ENCODE assay signal across 9 cellular contexts in the genomic region with DNA sequence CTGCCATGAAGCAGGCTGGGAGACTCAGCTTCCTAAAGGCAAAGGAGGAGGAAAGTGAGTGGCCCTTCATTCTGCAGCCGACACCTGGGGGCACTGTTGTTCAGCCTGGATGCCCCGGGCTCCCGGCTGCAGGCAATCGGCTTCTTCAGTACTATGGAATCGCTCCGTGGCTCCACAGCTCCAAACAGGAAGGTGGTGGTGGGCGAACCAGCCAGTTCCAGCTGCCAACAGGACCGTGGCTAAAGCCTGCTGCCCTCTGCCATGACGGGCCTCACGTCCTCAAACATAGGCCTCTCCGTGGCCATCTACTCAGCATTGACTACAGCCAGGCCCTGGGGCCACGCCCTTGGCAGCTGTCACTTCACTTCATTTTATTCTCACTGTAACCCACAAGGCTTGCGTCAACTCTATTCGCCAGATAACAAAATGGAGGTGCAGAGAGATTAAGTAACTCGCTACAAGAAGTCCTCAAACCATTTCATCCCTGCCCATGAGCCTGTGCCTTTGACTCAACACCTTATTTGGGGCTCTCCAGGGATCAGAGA. TPM values are rescaled to one million over a fixed set of nuclear protein-coding genes. Genes with fewer than 3 reads are reported as not detected.
DNase-seq lines count a peak whose midpoint lies in the region; ATAC-seq and TF ChIP-seq lines count a peak whose summit lies in the region.
"Had no signal": no experiment of that assay in that cellular context is flagged by ENCODE, and none has a peak within 500 bp of the region (broad histone marks: within the 10 kb centered on the region; RNA-seq: fewer than 3 reads in every experiment).

No MANE protein-coding gene starts in this region.

- no peak overlapping the region for H3K4me3 Mint-ChIP-seq in activated CD4-positive, alpha-beta T cell treated with anti-CD3 and anti-CD28 coated beads, Interleukin-2, amount 10 ng/mL, durations not matched to agents 7 days and 5 days
- H3K4me3 Mint-ChIP-seq in effector memory CD8-positive, alpha-beta T cell = peak overlapping the region; percentile 47 to 63
- H3K4me3 Mint-ChIP-seq in naive B cell = peak overlapping the region; percentile 73 to 90 (median 83)
- H3K4me3 Mint-ChIP-seq: mesothelial cell of epicardium had no signal

- peaks cover 17% of the 10 kb centered on the region for H3K27me3 Mint-ChIP-seq in activated CD4-positive, alpha-beta T cell treated with anti-CD3 and anti-CD28 coated beads, Interleukin-2, amount 10 ng/mL, durations not matched to agents 7 days and 5 days
- H3K27me3 Mint-ChIP-seq in effector memory CD8-positive, alpha-beta T cell = peaks cover 43 to 62% of the 10 kb centered on the region in 2 donors
- no peaks in the 10 kb centered on the region for H3K27me3 Mint-ChIP-seq in naive B cell

- peaks cover 0 to 84% (median 15%) of the 10 kb centered on the region in 3 donors for H3K27me3 ChIP-seq in stomach

- H3K27ac Mint-ChIP-seq in activated CD4-positive, alpha-beta T cell treated with anti-CD3 and anti-CD28 coated beads, Interleukin-2, amount 10 ng/mL, durations not matched to agents 7 days and 5 days = no peak overlapping the region
- no peak overlapping the region for H3K27ac Mint-ChIP-seq in effector memory CD8-positive, alpha-beta T cell
- H3K27ac Mint-ChIP-seq in naive B cell = peak overlapping the region; percentile 97 to 100 (median 98)
- H3K27ac Mint-ChIP-seq: mesothelial cell of epicardium had no signal

- WGBS in stomach, 5 donors = 8 to 20% (median 13%) methylated on average over 15 of the region's 15 CpGs
- 39 to 41% methylated on average over 13 to 15 of the region's 15 CpGs for WGBS in lower leg skin, 2 donors

- H3K4me1 ChIP-seq in stomach = no peaks in the 10 kb centered on the region

- no peak overlapping the region for H3K27ac ChIP-seq in stomach

- DNase-seq in GM03348 (ENCODE audit: low spot score) (peak; percentile 86), NCI-H526 treated with DMSO at 0.1 percent for 48 hours (lab: John Stamatoyannopoulos, UW) (peak; percentile 28), naive B cell (peak; percentile 73), stomach (peak; percentile 70), lower leg skin (ENCODE audit: low spot score in 2 of 2) (no peak)
- DNase-seq in activated CD4-positive, alpha-beta T cell treated with anti-CD3 and anti-CD28 coated beads, Interleukin-2, amount 10 ng/mL, durations not matched to agents 7 days and 5 days = peak; percentile 58
- peak; percentile 41 to 49 (median 45) for DNase-seq in effector memory CD8-positive, alpha-beta T cell

- H3K4me3 ChIP-seq in stomach = peak overlapping the region in 3 of 4 donors; percentile 11 to 39 (median 21)
- no peak overlapping the region for H3K4me3 ChIP-seq in lower leg skin (ENCODE audit: low read depth, poor library complexity, severe bottlenecking)

- no peaks in the 10 kb centered on the region for H3K36me3 ChIP-seq in stomach

- peaks cover 2% of the 10 kb centered on the region for H3K36me3 Mint-ChIP-seq in activated CD4-positive, alpha-beta T cell treated with anti-CD3 and anti-CD28 coated beads, Interleukin-2, amount 10 ng/mL, durations not matched to agents 7 days and 5 days (ENCODE audit: low read depth)
- peaks cover 3% of the 10 kb centered on the region for H3K36me3 Mint-ChIP-seq in effector memory CD8-positive, alpha-beta T cell (ENCODE audit: insufficient read depth)
- peaks cover 39 to 46% of the 10 kb centered on the region in 2 donors for H3K36me3 Mint-ChIP-seq in naive B cell
- H3K36me3 Mint-ChIP-seq: mesothelial cell of epicardium had no signal

- peak in 5 of 7 experiments; percentile 17 to 57 (median 47) for TF ChIP-seq CTCF in stomach (IDR thresholded peaks at IDR 0.05)
- TF ChIP-seq CTCF in lower leg skin (IDR thresholded peaks at IDR 0.05) = no peak

- TF ChIP-seq EP300 in stomach (IDR thresholded peaks at IDR 0.05) = no peak

- H3K9me3 Mint-ChIP-seq in activated CD4-positive, alpha-beta T cell treated with anti-CD3 and anti-CD28 coated beads, Interleukin-2, amount 10 ng/mL, durations not matched to agents 7 days and 5 days = peaks cover 8% of the 10 kb centered on the region
- H3K9me3 Mint-ChIP-seq in effector memory CD8-positive, alpha-beta T cell = peaks cover 0 to 1% of the 10 kb centered on the region in 2 donors
- peaks cover 0 to 8% (median 5%) of the 10 kb centered on the region in 7 donors for H3K9me3 Mint-ChIP-seq in naive B cell

- TF ChIP-seq POLR2A in stomach (IDR thresholded peaks at IDR 0.05) (no peak), lower leg skin (IDR thresholded peaks at IDR 0.05) (no peak)

- ATAC-seq in HG03045 (IDR thresholded peaks at IDR 0.05; ENCODE audit: unreplicated experiment) (peak; percentile 28), naive B cell (ENCODE audit: low read depth in 2 of 2) (peak; percentile 42 to 44)
- ATAC-seq in effector memory CD8-positive, alpha-beta T cell (replicated peaks) = peak; percentile 74

- peaks cover 5 to 9% (median 8%) of the 10 kb centered on the region in 4 donors for H3K9me3 ChIP-seq in stomach

- H3K4me1 Mint-ChIP-seq in activated CD4-positive, alpha-beta T cell treated with anti-CD3 and anti-CD28 coated beads, Interleukin-2, amount 10 ng/mL, durations not matched to agents 7 days and 5 days = no peaks in the 10 kb centered on the region
- peaks cover 0 to 3% of the 10 kb centered on the region in 2 donors for H3K4me1 Mint-ChIP-seq in effector memory CD8-positive, alpha-beta T cell (ENCODE audit: low read depth in 2 of 2)
- H3K4me1 Mint-ChIP-seq in naive B cell = peaks cover 89 to 97% (median 95%) of the 10 kb centered on the region in 3 donors
- H3K4me1 Mint-ChIP-seq: mesothelial cell of epicardium had no signal

- POLR2A ChIA-PET in activated CD4-positive, alpha-beta T cell treated with anti-CD3 and anti-CD28 coated beads, Interleukin-2, amount 10 ng/mL, durations not matched to agents 7 days and 5 days (lab: Charles Lee) = interaction anchor here (0.7 kb wide), 1 partner anchor 162 kb away, joined by 4 read pairs; no protein-coding TSS in a partner anchor

- intact Hi-C loops in stomach (cut with DNase I; ENCODE audit: low total_unique reads) (no loop called here), lower leg skin (cut with DNase I; ENCODE audit: low total_unique reads) (no loop called here)

- CTCF ChIA-PET in activated CD4-positive, alpha-beta T cell treated with anti-CD3 and anti-CD28 coated beads, Interleukin-2, amount 10 ng/mL, durations not matched to agents 7 days and 5 days (lab: Charles Lee) = interaction anchor here (0.6 to 1.8 kb wide), 13 partner anchors 9 to 755 kb away, joined by 3 to 6 read pairs (median 3); no protein-coding TSS in a partner anchor

RNA-seq across cellular contexts. Expression of a gene that starts 38.1 kb away (rescaled TPM):
- under 1 TPM; 0.10 to 0.12 TPM for total RNA-seq in activated CD4-positive, alpha-beta T cell treated with anti-CD3 and anti-CD28 coated beads, Interleukin-2, amount 10 ng/mL, durations not matched to agents 7 days and 5 days
- polyA plus RNA-seq in naive B cell (ENCODE audit: low read depth in 6 of 6) (10 to 100 TPM; 17.1 to 83.5 (median 45.3) TPM), stomach (under 1 TPM in 1 of 3 donors, not detected in 2; 0.43 TPM)
- total RNA-seq in stomach (1 to 10 TPM in 1 of 5 donors, not detected in 4; 1.3 TPM), lower leg skin (under 1 TPM in 3 of 4 donors, not detected in 1; 0.02 to 0.08 (median 0.03) TPM)
- total RNA-seq: mesothelial cell of epicardium had no signal

Comparison
In these comparisons a context has a peak if more than half of its experiments do, and no peak if none do; other contexts are left out.
1. DNase-seq: peak in GM03348 (single experiment), NCI-H526 treated with DMSO at 0.1 percent for 48 hours (single experiment), activated CD4-positive, alpha-beta T cell treated with anti-CD3 and anti-CD28 coated beads, Interleukin-2, amount 10 ng/mL, durations not matched to agents 7 days and 5 days (single experiment), effector memory CD8-positive, alpha-beta T cell (3 of 3), naive B cell (single experiment) and stomach (single experiment); none in lower leg skin (0 of 2).
2. H3K27ac Mint-ChIP-seq: peak in naive B cell (6 of 6); none in activated CD4-positive, alpha-beta T cell treated with anti-CD3 and anti-CD28 coated beads, Interleukin-2, amount 10 ng/mL, durations not matched to agents 7 days and 5 days (single experiment) and effector memory CD8-positive, alpha-beta T cell (0 of 2).
3. CTCF ChIP-seq: peak in stomach (5 of 7); none in lower leg skin (0 of 3).
4. Peak in every context shown above with its lines, with median percentiles within 50 percentile points of each other: ATAC-seq.